ENCODE assay signal across 18 cellular contexts in the genomic region with DNA sequence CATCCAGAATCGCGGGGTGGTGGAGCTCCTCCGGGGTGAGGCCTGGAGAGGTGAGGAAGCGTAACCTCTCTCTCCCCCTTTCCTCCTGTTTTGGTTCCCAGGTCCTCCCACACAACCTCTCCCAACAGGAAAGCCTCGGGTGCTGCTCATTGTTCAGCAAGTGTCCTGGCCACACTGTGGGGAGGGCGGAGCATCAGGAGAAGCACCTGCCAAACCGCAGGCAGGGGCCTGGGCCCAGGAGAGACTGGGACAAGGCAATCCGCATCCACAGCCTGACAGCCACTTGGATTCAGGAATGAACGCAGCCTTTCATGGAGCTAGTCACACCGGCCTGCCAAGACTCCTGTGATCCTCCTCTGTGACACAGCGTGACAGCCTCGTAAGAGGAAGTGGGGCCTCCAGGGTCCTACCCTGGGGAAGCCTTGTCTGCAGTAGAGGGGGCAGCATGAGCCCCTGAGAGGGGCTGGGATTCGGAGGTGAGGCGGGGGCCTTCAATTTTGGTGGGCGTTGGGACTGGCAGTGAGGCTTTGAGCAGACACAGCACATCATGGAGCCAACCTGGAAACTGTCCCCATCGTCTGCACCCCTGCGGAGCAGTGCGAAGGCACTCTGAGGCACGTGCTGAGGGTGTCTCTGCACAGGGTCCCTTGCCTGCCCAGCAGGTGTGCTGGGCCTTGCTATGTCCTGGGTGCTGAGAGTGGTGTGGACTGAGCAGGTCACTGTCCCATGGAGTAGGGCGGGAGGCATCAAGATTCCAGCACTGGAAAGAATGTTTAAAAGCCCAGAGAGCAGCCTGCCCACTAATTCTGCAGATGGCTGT.
"Had no signal": no experiment of that assay in that cellular context is flagged by ENCODE, and none has a peak within 500 bp of the region (broad histone marks: within the 10 kb centered on the region; RNA-seq: fewer than 3 reads in every experiment).

No MANE protein-coding gene starts in this region.

- H3K9me3 ChIP-seq: gastrocnemius medialis, left lung, neutrophil, pancreas, tibial nerve, uterus had no signal

- H3K36me3 ChIP-seq: cardiac muscle cell, gastrocnemius medialis, left lung, neutrophil, pancreas, tibial nerve, uterus had no signal

- H3K27ac Mint-ChIP-seq: activated naive CD8-positive, alpha-beta T cell treated with anti-CD3 and anti-CD28 coated beads for 36 hours; memory B cell had no signal

- H3K4me3 ChIP-seq: cardiac muscle cell, gastrocnemius medialis, left lung, pancreas, tibial nerve, uterus had no signal

- H3K9me3 Mint-ChIP-seq: activated naive CD8-positive, alpha-beta T cell treated with anti-CD3 and anti-CD28 coated beads for 36 hours; effector memory CD8-positive, alpha-beta T cell; memory B cell; naive thymus-derived CD4-positive, alpha-beta T cell had no signal

- H3K36me3 Mint-ChIP-seq: activated naive CD8-positive, alpha-beta T cell treated with anti-CD3 and anti-CD28 coated beads for 36 hours; memory B cell had no signal

- H3K27me3 ChIP-seq: cardiac muscle cell, gastrocnemius medialis, left lung, neutrophil, pancreas, tibial nerve, uterus had no signal

- H3K27me3 Mint-ChIP-seq: activated naive CD8-positive, alpha-beta T cell treated with anti-CD3 and anti-CD28 coated beads for 36 hours; naive thymus-derived CD4-positive, alpha-beta T cell had no signal

- ATAC-seq: effector memory CD8-positive, alpha-beta T cell; gastrocnemius medialis; left lung; naive thymus-derived CD4-positive, alpha-beta T cell; pancreas; stimulated activated naive CD8-positive, alpha-beta T cell treated with anti-CD3 and anti-CD28 coated beads, Interleukin-15, Interleukin-2, amounts not matched to agents 100 U/mL and 50 U/mL, for 24 hours had no signal

- H3K4me1 ChIP-seq: gastrocnemius medialis, left lung, pancreas, tibial nerve, uterus had no signal

- H3K27ac ChIP-seq: cardiac muscle cell, epithelial cell of prostate, gastrocnemius medialis, left lung, neutrophil, pancreas, tibial nerve, uterus, VCaP had no signal

- H3K4me3 Mint-ChIP-seq: activated naive CD8-positive, alpha-beta T cell treated with anti-CD3 and anti-CD28 coated beads for 36 hours; effector memory CD8-positive, alpha-beta T cell; memory B cell; naive thymus-derived CD4-positive, alpha-beta T cell had no signal

- H3K4me1 Mint-ChIP-seq: memory B cell had no signal

- DNase-seq: activated CD4-positive, alpha-beta T cell treated with anti-CD3 and anti-CD28 coated beads for 1 hour; activated naive CD8-positive, alpha-beta T cell treated with anti-CD3 and anti-CD28 coated beads for 36 hours; amniotic stem cell; effector memory CD8-positive, alpha-beta T cell; gastrocnemius medialis; naive thymus-derived CD4-positive, alpha-beta T cell; stimulated activated naive CD8-positive, alpha-beta T cell treated with anti-CD3 and anti-CD28 coated beads, Interleukin-15, Interleukin-2, amounts not matched to agents 100 U/mL and 50 U/mL, for 24 hours; substantia nigra; T-helper 2 cell; uterus had no signal
